ENCODE assay signal across 1 cellular context in the genomic region with DNA sequence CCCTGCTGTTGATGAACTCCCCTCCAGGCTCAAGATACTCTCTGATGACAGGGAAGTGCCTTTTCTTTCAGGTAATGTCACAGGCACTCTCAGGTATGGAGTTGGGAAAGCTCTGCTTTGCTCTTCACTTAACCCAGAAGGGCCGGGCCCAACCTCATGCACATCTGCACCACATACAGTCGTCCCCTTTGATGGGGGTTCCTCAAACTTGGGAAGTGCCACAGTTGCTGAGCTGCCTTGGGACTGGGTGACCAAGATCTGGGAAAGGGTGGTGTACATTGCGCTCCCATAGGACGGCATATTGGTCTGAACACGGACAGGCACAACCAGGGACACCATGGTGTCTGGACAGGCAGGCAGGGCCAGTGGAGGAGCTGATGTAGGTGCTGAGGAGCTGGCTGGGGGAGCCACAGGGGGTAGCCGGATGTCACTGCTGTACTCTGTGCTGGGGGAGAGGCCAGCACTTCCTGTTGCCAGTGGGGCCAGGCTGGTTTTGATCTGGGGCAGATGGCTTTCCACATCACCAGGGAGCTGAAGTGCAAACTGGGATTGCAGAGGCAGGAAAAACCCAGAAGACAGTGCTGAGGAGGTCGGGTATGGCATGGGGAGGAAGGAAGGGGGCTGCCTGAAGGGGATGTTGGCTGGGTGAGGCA.
A peak's percentile ranks its signal among the peaks of the same experiment; 100 is the strongest.
TF ChIP-seq lines count a peak whose summit lies in the region.

No MANE protein-coding gene starts in this region.

TF ChIP-seq in HEK293, 187 proteins besides CTCF, POLR2A, EP300 and RAD21:
- TF ChIP-seq GLIS1 (tag by site-specific recombination; IDR thresholded peaks at IDR 0.05) (peak; percentile 26; the same call in 1 of the 2 replicates), SP7 (tag by site-specific recombination; IDR thresholded peaks at IDR 0.05) (no peak), ZNF600 (tag by site-specific recombination; IDR thresholded peaks at IDR 0.05) (peak; percentile 39; the same call in 1 of the 2 replicates)
